ENCODE assay signal across 8 cellular contexts in genomic region chr10:31133251-31133627, GRCh38.
DNase-seq lines count a peak whose midpoint lies in the region; ATAC-seq and TF ChIP-seq lines count a peak whose summit lies in the region.

No MANE protein-coding gene starts in this region.

- dilution Hi-C loops in IMR-90 (cut with HindIII; ENCODE audit: low sequenced_read_pairs, unreplicated experiment): no loop called here

- no peaks in the 10 kb centered on the region for H3K9me3 ChIP-seq in BLaER1 treated with 17β-estradiol and CSF1 and Interleukin-3, amounts not matched to agents 10 nM and 100 nM (replicated peaks in 1 of 11)
- H3K9me3 ChIP-seq in IMR-90 (ENCODE audit: control insufficient read depth, insufficient read depth, low read length): no peaks in the 10 kb centered on the region

- peak overlapping the region; percentile 95 for H4K91ac ChIP-seq in IMR-90 (ENCODE audit: insufficient read depth, low read depth, low read length)

- H3K14ac ChIP-seq in IMR-90 (replicated peaks; ENCODE audit: low read depth, low read length): peak overlapping the region; percentile 92

- peak overlapping the region; percentile 91 for H2AFZ ChIP-seq in IMR-90 (replicated peaks; ENCODE audit: low read length, poor library complexity)

- in situ Hi-C loops in IMR-90 (cut with MboI; ENCODE audit: low sequenced_read_pairs): loop anchor here (10.0 kb wide), 1 partner anchor 348 kb away; no protein-coding TSS in a partner anchor

- peak overlapping the region; percentile 100 for H2AK5ac ChIP-seq in IMR-90 (ENCODE audit: low read depth, low read length)

- H3K36me3 Mint-ChIP-seq in nephron (ENCODE audit: low read depth): no peaks in the 10 kb centered on the region

- peak overlapping the region; percentile 94 for H2AK9ac ChIP-seq in IMR-90 (replicated peaks; ENCODE audit: low read depth, low read length, poor library complexity)

- H2BK5ac ChIP-seq in IMR-90 (ENCODE audit: low read depth, low read length, poor library complexity, severe bottlenecking): peak overlapping the region; percentile 61

- no TSS peak for BruUV-seq in IMR-90 (replicated peaks; lab: Mats Ljungman, UMichigan)

- peaks cover 77% of the 10 kb centered on the region for H3K4me1 Mint-ChIP-seq in nephron

- H3K27ac ChIP-seq in BLaER1 treated with 17β-estradiol and CSF1 and Interleukin-3, amounts not matched to agents 10 nM and 100 nM: peak overlapping the region in 7 of 11 experiments; percentile 78 to 89 (median 85); a peak in 12 of 22 replicates
- H3K27ac ChIP-seq in IMR-90 (ENCODE audit: insufficient read depth, low read length): peak overlapping the region; percentile 100
- H3K27ac ChIP-seq in coronary artery: peak overlapping the region; percentile 92 to 94
- no peak overlapping the region for H3K27ac ChIP-seq in foreskin keratinocyte

- peak overlapping the region; percentile 92 to 99 for H4K8ac ChIP-seq in IMR-90 (ENCODE audit: low read depth in 2 of 2, low read length in 2 of 2)

- intact Hi-C loops in IMR-90 (cut with micrococcal nuclease): loop anchor here (5.0 to 10.0 kb wide), 2 partner anchors 101 to 378 kb away; partner anchors contain the start of gene ZNF438

- peak overlapping the region; percentile 90 to 98 (median 95) for H3K27ac Mint-ChIP-seq in nephron

- peak overlapping the region; percentile 92 for H2BK20ac ChIP-seq in IMR-90 (ENCODE audit: low read depth, low read length)

- TF ChIP-seq CTCF in IMR-90 (conservative IDR thresholded peaks at IDR 0.05; ENCODE audit: low read depth, low read length) (no peak), coronary artery (IDR thresholded peaks at IDR 0.05) (no peak), nephron (IDR thresholded peaks at IDR 0.05; ENCODE audit: unreplicated experiment in 3 of 3) (no peak), foreskin keratinocyte (conservative IDR thresholded peaks at IDR 0.05) (no peak)

- peak overlapping the region; percentile 67 for H3K56ac ChIP-seq in IMR-90 (ENCODE audit: extremely low read depth, insufficient read depth, low read length)

- WGBS in IMR-90 (ENCODE audit: extremely low coverage in 2 of 2, insufficient read length in 1 of 2), 2 experiments: 70% methylated on average over 2 of the region's 10 CpGs; no CpG with 5 or more reads in 1 of the 2 experiments

- H3K9me3 Mint-ChIP-seq in nephron: no peaks in the 10 kb centered on the region

- peak overlapping the region; percentile 99 for H2BK120ac ChIP-seq in IMR-90 (ENCODE audit: low read depth, low read length)

- peak overlapping the region; percentile 99 for H2BK15ac ChIP-seq in IMR-90 (ENCODE audit: low read depth, low read length)

- peak overlapping the region; percentile 17 to 78 (median 48) for H3K4me3 Mint-ChIP-seq in nephron

- peak overlapping the region; percentile 99 for H3K4ac ChIP-seq in IMR-90 (ENCODE audit: low read depth, low read length)

- H3K9me1 ChIP-seq in IMR-90 (ENCODE audit: insufficient read depth, low read length): peaks cover 30% of the 10 kb centered on the region

- peaks cover 6 to 38% of the 10 kb centered on the region in 2 experiments; a peak in 3 of 4 replicates for H3K79me1 ChIP-seq in IMR-90 (ENCODE audit: low read depth in 1 of 2, low read length in 2 of 2)

- no peaks in the 10 kb centered on the region for H3K36me3 ChIP-seq in BLaER1 treated with 17β-estradiol and CSF1 and Interleukin-3, amounts not matched to agents 10 nM and 100 nM
- no peaks in the 10 kb centered on the region for H3K36me3 ChIP-seq in IMR-90 (ENCODE audit: control insufficient read depth, insufficient read depth, low read length)

- DNase-seq in IMR-90 (no peak), coronary artery (ENCODE audit: low spot score) (peak; percentile 64), foreskin keratinocyte (no peak), NCI-H2029 (lab: John Stamatoyannopoulos, UW) (no peak)

- ATAC-seq in IMR-90 (ENCODE audit: low read depth): no peak
- no peak for ATAC-seq in foreskin keratinocyte
- no peak for ATAC-seq in HG02571 (IDR thresholded peaks at IDR 0.05; ENCODE audit: unreplicated experiment)
- no peak for ATAC-seq in HG02970 (IDR thresholded peaks at IDR 0.05; ENCODE audit: low FRiP score, unreplicated experiment)

- no peaks in the 10 kb centered on the region for H3K27me3 Mint-ChIP-seq in nephron (ENCODE audit: low read depth)

- H4K5ac ChIP-seq in IMR-90 (ENCODE audit: low read depth, low read length): peak overlapping the region; percentile 97

- H3K4me3 ChIP-seq in BLaER1 treated with 17β-estradiol and CSF1 and Interleukin-3, amounts not matched to agents 10 nM and 100 nM: peak overlapping the region in 9 of 10 experiments; percentile 43 to 71 (median 58); a peak in 7 of 20 replicates
- H3K4me3 ChIP-seq in IMR-90 (ENCODE audit: insufficient read depth, low read depth, low read length): no peak overlapping the region
- peak overlapping the region; percentile 74 for H3K4me3 ChIP-seq in coronary artery

- H3K4me2 ChIP-seq in BLaER1 treated with 17β-estradiol and CSF1 and Interleukin-3, amounts not matched to agents 10 nM and 100 nM: peak overlapping the region; percentile 76 to 96 (median 91)
- no peak overlapping the region; the same call in 1 of the 2 replicates for H3K4me2 ChIP-seq in IMR-90 (ENCODE audit: low read depth, low read length)

- POLR2A ChIA-PET in IMR-90 (lab: Charles Lee; ENCODE audit: unreplicated experiment): interaction anchor here (0.6 to 2.0 kb wide), 5 partner anchors 59 to 381 kb away, joined by 3 to 13 read pairs (median 4); partner anchors contain the start of gene ZNF438

- TF ChIP-seq POLR2A in IMR-90 (IDR thresholded peaks at IDR 0.05; ENCODE audit: low read depth, low read length): no peak

- H4K20me1 ChIP-seq in BLaER1 treated with 17β-estradiol and CSF1 and Interleukin-3, amounts not matched to agents 10 nM and 100 nM: no peaks in the 10 kb centered on the region
- no peaks in the 10 kb centered on the region for H4K20me1 ChIP-seq in IMR-90 (ENCODE audit: insufficient read depth, low read length)

- CTCF ChIA-PET in IMR-90 (lab: Yijun Ruan, JAX): interaction anchor here (1.2 kb wide), 1 partner anchor 381 kb away, joined by 3 read pairs; no protein-coding TSS in a partner anchor

- peak overlapping the region; percentile 86 for H3K23ac ChIP-seq in IMR-90 (ENCODE audit: low read depth, low read length)

- H3K27me3 ChIP-seq in BLaER1 treated with 17β-estradiol and CSF1 and Interleukin-3, amounts not matched to agents 10 nM and 100 nM: no peaks in the 10 kb centered on the region
- H3K27me3 ChIP-seq in IMR-90 (ENCODE audit: control insufficient read depth, insufficient read depth, low read length) (no peaks in the 10 kb centered on the region), foreskin keratinocyte (no peaks in the 10 kb centered on the region)

- peak overlapping the region; percentile 82 for H3K18ac ChIP-seq in IMR-90 (ENCODE audit: low read depth, low read length)

- no peak for TF ChIP-seq RAD21 in IMR-90 (IDR thresholded peaks at IDR 0.05; ENCODE audit: low read length)

- H3K9ac ChIP-seq in BLaER1 treated with 17β-estradiol and CSF1 and Interleukin-3, amounts not matched to agents 10 nM and 100 nM: peak overlapping the region in 7 of 11 experiments; percentile 39 to 83 (median 82); a peak in 8 of 22 replicates
- H3K9ac ChIP-seq in IMR-90 (ENCODE audit: low read depth, low read length): peak overlapping the region; percentile 62; the same call in 1 of the 2 replicates

- peaks cover 12 to 41% (median 29%) of the 10 kb centered on the region in 10 experiments for H3K4me1 ChIP-seq in BLaER1 treated with 17β-estradiol and CSF1 and Interleukin-3, amounts not matched to agents 10 nM and 100 nM
- peaks cover 27% of the 10 kb centered on the region for H3K4me1 ChIP-seq in IMR-90 (ENCODE audit: control insufficient read depth, insufficient read depth, low read length)
- no peaks in the 10 kb centered on the region for H3K4me1 ChIP-seq in foreskin keratinocyte

TF ChIP-seq in IMR-90, 13 proteins besides CTCF, POLR2A, EP300 and RAD21:
- no peak for TF ChIP-seq BHLHE40 (IDR thresholded peaks at IDR 0.05; ENCODE audit: low read depth, low read length)
- TF ChIP-seq USF2 (IDR thresholded peaks at IDR 0.05; ENCODE audit: low read depth, low read length): no peak
- TF ChIP-seq NFE2L2 (IDR thresholded peaks at IDR 0.05; ENCODE audit: low read depth, low read length): no peak
- no peak for TF ChIP-seq SMC3 (IDR thresholded peaks at IDR 0.05; ENCODE audit: low read depth, low read length)
- TF ChIP-seq RFX5 (IDR thresholded peaks at IDR 0.05; ENCODE audit: low read depth, low read length): no peak
- no peak for TF ChIP-seq ELK1 (IDR thresholded peaks at IDR 0.05; ENCODE audit: borderline replicate concordance, low read depth, low read length)
- no peak for TF ChIP-seq MXI1 (IDR thresholded peaks at IDR 0.05; ENCODE audit: borderline replicate concordance, low read depth, low read length)
- no peak for TF ChIP-seq MAZ (IDR thresholded peaks at IDR 0.05; ENCODE audit: borderline replicate concordance, low read depth, low read length)
- no peak for TF ChIP-seq RCOR1 (IDR thresholded peaks at IDR 0.05; ENCODE audit: insufficient replicate concordance, low read length)
- TF ChIP-seq FOS (IDR thresholded peaks at IDR 0.05; ENCODE audit: low read depth, low read length): no peak
- TF ChIP-seq CHD1 (IDR thresholded peaks at IDR 0.05; ENCODE audit: low read depth, low read length): no peak
- no peak for TF ChIP-seq CEBPB (IDR thresholded peaks at IDR 0.05; ENCODE audit: low read depth, low read length)
TF ChIP-seq in IMR-90: peak in this region for 0.
